ENCODE assay signal across 13 cellular contexts in the genomic region with DNA sequence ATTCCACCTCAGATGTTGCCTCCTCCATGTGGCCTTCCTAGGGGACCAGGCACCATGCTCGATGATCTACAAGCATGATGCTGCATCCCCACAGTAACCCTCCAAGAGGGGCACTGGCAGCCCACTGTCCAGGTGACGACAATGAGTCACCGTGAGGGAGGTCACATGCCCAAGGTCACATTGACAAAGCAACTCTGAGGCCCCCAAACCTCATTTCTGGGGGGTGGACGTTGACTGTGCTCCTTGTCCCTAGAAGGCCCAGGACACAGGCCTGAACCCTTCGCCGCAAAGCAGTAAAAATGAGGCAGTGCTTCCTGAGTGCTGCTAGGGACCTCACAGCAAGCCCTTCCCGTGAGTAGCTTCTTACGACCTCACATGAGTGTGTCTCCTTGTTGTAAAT.
A peak's percentile ranks its signal among the peaks of the same experiment; 100 is the strongest.
DNase-seq lines count a peak whose midpoint lies in the region; ATAC-seq, FAIRE-seq and TF ChIP-seq lines count a peak whose summit lies in the region.
"Had no signal": no experiment of that assay in that cellular context is flagged by ENCODE, and none has a peak within 500 bp of the region (broad histone marks: within the 10 kb centered on the region; RNA-seq: fewer than 3 reads in every experiment).

No MANE protein-coding gene starts in this region.

- peak; percentile 18 for FAIRE-seq in bronchial epithelial cell (lab: Jason Lieb, UNC)

- intact Hi-C loops in lower leg skin (cut with DNase I; ENCODE audit: low total_unique reads), result no loop called here

- H3F3A ChIP-seq in SK-N-SH (replicated peaks; ENCODE audit: insufficient read depth), result no peaks in the 10 kb centered on the region

- TF ChIP-seq EP300 in SK-N-SH (IDR thresholded peaks at IDR 0.05; ENCODE audit: borderline replicate concordance in 1 of 2, low read depth in 1 of 2, low read length in 1 of 2), result no peak

- peak overlapping the region; percentile 77 for H3K14ac ChIP-seq in neuronal stem cell (ENCODE audit: low read length)

- no peaks in the 10 kb centered on the region for H3K36me3 ChIP-seq in bronchial epithelial cell (ENCODE audit: control insufficient read depth, insufficient read depth, low read length)
- peaks cover 3 to 55% of the 10 kb centered on the region in 2 donors for H3K36me3 ChIP-seq in neuronal stem cell (replicated peaks in 1 of 2; ENCODE audit: control insufficient read depth in 2 of 2, insufficient read depth in 2 of 2, low read length in 2 of 2)
- no peaks in the 10 kb centered on the region for H3K36me3 ChIP-seq in skeletal muscle tissue (ENCODE audit: control insufficient read depth in 3 of 3, insufficient read depth in 3 of 3, low read length in 3 of 3)
- no peaks in the 10 kb centered on the region for H3K36me3 ChIP-seq in SK-N-SH (replicated peaks in 1 of 2; ENCODE audit: control insufficient read depth in 1 of 2, insufficient read depth in 2 of 2, low read length in 1 of 2)

- no peak for ATAC-seq in GM21447 (IDR thresholded peaks at IDR 0.05; ENCODE audit: unreplicated experiment)
- ATAC-seq: CD8-positive, alpha-beta T cell had no signal

- TF ChIP-seq CTCF in bronchial epithelial cell (IDR thresholded peaks at IDR 0.05; ENCODE audit: insufficient read depth, low read length, severe bottlenecking) (no peak), SK-N-SH (IDR thresholded peaks at IDR 0.05) (no peak), lower leg skin (IDR thresholded peaks at IDR 0.05) (no peak)

- H3K27me3 ChIP-seq in bronchial epithelial cell (ENCODE audit: control insufficient read depth, insufficient read depth, low read length) (no peaks in the 10 kb centered on the region), neuronal stem cell (ENCODE audit: control insufficient read depth in 3 of 3, insufficient read depth in 3 of 3, low read depth in 1 of 3, low read length in 3 of 3) (no peaks in the 10 kb centered on the region), skeletal muscle tissue (ENCODE audit: control insufficient read depth in 3 of 3, insufficient read depth in 3 of 3, low read length in 3 of 3) (no peaks in the 10 kb centered on the region), SK-N-SH (ENCODE audit: insufficient read depth) (no peaks in the 10 kb centered on the region)
- H3K27me3 ChIP-seq: BLaER1 treated with 17β-estradiol and CSF1 and Interleukin-3, amounts not matched to agents 10 nM and 100 nM had no signal

- no peaks in the 10 kb centered on the region for H3K79me2 ChIP-seq in SK-N-SH (ENCODE audit: insufficient read depth)

- DNase-seq in bronchial epithelial cell (ENCODE audit: low read depth) (no peak), neuronal stem cell (ENCODE audit: low spot score) (no peak), SK-N-SH (no peak), lower leg skin (ENCODE audit: low spot score in 2 of 2) (no peak)
- DNase-seq: Calu3; CD8-positive, alpha-beta T cell; DMS79 treated with DMSO at 0.1 percent for 48 hours; GF-D8; GOT3; H9 had no signal

- H4K8ac ChIP-seq in neuronal stem cell (ENCODE audit: low read depth, low read length), result no peak overlapping the region

- H2BK120ac ChIP-seq in neuronal stem cell (ENCODE audit: low read depth, low read length), result no peak overlapping the region

- H3K79me1 ChIP-seq in neuronal stem cell (ENCODE audit: low read depth, low read length), result no peaks in the 10 kb centered on the region

- H3K4me2 ChIP-seq in neuronal stem cell (ENCODE audit: insufficient read depth, low read length, poor library complexity, severe bottlenecking) (no peak overlapping the region), SK-N-SH (no peak overlapping the region)

- H4K20me1 ChIP-seq in SK-N-SH (ENCODE audit: insufficient read depth), result no peaks in the 10 kb centered on the region

- H3K4ac ChIP-seq in neuronal stem cell (ENCODE audit: low read length), result no peak overlapping the region

- CTCF ChIA-PET in SK-N-SH (lab: Yijun Ruan, JAX), result interaction anchor here (0.7 to 6.6 kb wide), 3 partner anchors 18 to 412 kb away, joined by 3 to 30 read pairs (median 5); no protein-coding TSS in a partner anchor

- H2AFZ ChIP-seq in neuronal stem cell (ENCODE audit: low read length) (no peak overlapping the region), SK-N-SH (ENCODE audit: low read depth) (no peak overlapping the region)

- H2BK5ac ChIP-seq in neuronal stem cell (ENCODE audit: low read length), result peak overlapping the region; percentile 40

- H3K4me1 ChIP-seq in neuronal stem cell (ENCODE audit: control insufficient read depth in 2 of 2, insufficient read depth in 1 of 2, low read depth in 1 of 2, low read length in 2 of 2) (no peaks in the 10 kb centered on the region), skeletal muscle tissue (ENCODE audit: control insufficient read depth in 3 of 3, insufficient read depth in 3 of 3, low read length in 3 of 3) (peaks cover 11 to 26% (median 19%) of the 10 kb centered on the region in 3 donors), SK-N-SH (ENCODE audit: control insufficient read depth in 1 of 2, insufficient read depth in 2 of 2, low read depth in 1 of 2, low read length in 1 of 2) (peaks cover 0 to 7% of the 10 kb centered on the region in 2 experiments; a peak in 1 of 4 replicates)

- peak overlapping the region; percentile 40 for H3K18ac ChIP-seq in neuronal stem cell (ENCODE audit: low read length)

- H2BK15ac ChIP-seq in neuronal stem cell (ENCODE audit: low read length), result no peak overlapping the region

- POLR2A ChIA-PET in SK-N-SH (lab: Yijun Ruan, JAX), result no interaction called here

- H3K23ac ChIP-seq in neuronal stem cell (ENCODE audit: low read depth, low read length, poor library complexity), result peak overlapping the region; percentile 77

- H2AK5ac ChIP-seq in neuronal stem cell (ENCODE audit: low read depth, low read length), result no peak overlapping the region

- H3K9ac ChIP-seq in neuronal stem cell (ENCODE audit: low read depth, low read length, poor library complexity) (peak overlapping the region; percentile 73), skeletal muscle tissue (ENCODE audit: low read depth in 1 of 3, low read length in 3 of 3) (peak overlapping the region in 2 of 3 donors; percentile 47 to 51), SK-N-SH (no peak overlapping the region)

- no peak overlapping the region for H4K91ac ChIP-seq in neuronal stem cell (ENCODE audit: low read depth, low read length, poor library complexity)

- TF ChIP-seq POLR2A in lower leg skin (IDR thresholded peaks at IDR 0.05), result no peak

- TF ChIP-seq RAD21 in SK-N-SH (IDR thresholded peaks at IDR 0.05; ENCODE audit: low read length), result no peak

- H2BK12ac ChIP-seq in neuronal stem cell (ENCODE audit: low read length), result no peak overlapping the region

- H3K4me3 ChIP-seq in bronchial epithelial cell (ENCODE audit: low read depth, low read length), result no peak overlapping the region
- no peak overlapping the region for H3K4me3 ChIP-seq in neuronal stem cell (ENCODE audit: low read length in 2 of 2)
- H3K4me3 ChIP-seq in skeletal muscle tissue (ENCODE audit: low read length in 3 of 3), result peak overlapping the region in 2 of 3 donors; percentile 28 to 52
- no peak overlapping the region for H3K4me3 ChIP-seq in SK-N-SH (ENCODE audit: low read depth in 2 of 2, low read length in 1 of 2)
- H3K4me3 ChIP-seq in lower leg skin (ENCODE audit: low read depth, poor library complexity, severe bottlenecking), result no peak overlapping the region
- H3K4me3 ChIP-seq: BLaER1 treated with 17β-estradiol and CSF1 and Interleukin-3, amounts not matched to agents 10 nM and 100 nM had no signal

- no peaks in the 10 kb centered on the region for H3K9me3 ChIP-seq in neuronal stem cell (replicated peaks in 1 of 2; ENCODE audit: control insufficient read depth in 2 of 2, insufficient read depth in 1 of 2, low read depth in 1 of 2, low read length in 2 of 2)
- no peaks in the 10 kb centered on the region for H3K9me3 ChIP-seq in skeletal muscle tissue (ENCODE audit: control insufficient read depth in 3 of 3, low read length in 3 of 3)
- no peaks in the 10 kb centered on the region for H3K9me3 ChIP-seq in SK-N-SH
- H3K9me3 ChIP-seq: BLaER1 treated with 17β-estradiol and CSF1 and Interleukin-3, amounts not matched to agents 10 nM and 100 nM had no signal

- no CpG with 5 or more reads among the region's 8 CpGs for whole genome bisulfite sequencing in neuronal stem cell (ENCODE audit: extremely low coverage in 2 of 2, insufficient read length in 2 of 2, insufficient replicate concordance in 1 of 2), 2 donors
- WGBS in SK-N-SH (ENCODE audit: low lambda C conversion rate), result 56% methylated on average over 4 of the region's 8 CpGs
- 92 to 96% methylated on average over 8 of the region's 8 CpGs for WGBS in lower leg skin, 2 donors

- no peaks in the 10 kb centered on the region for H3K9me2 ChIP-seq in SK-N-SH

- H3K27ac ChIP-seq in neuronal stem cell (replicated peaks; ENCODE audit: low read length), result no peak overlapping the region
- H3K27ac ChIP-seq in skeletal muscle tissue (ENCODE audit: low read depth, low read length), result peak overlapping the region; percentile 60
- H3K27ac ChIP-seq in SK-N-SH (ENCODE audit: low read depth in 2 of 2, low read length in 1 of 2), result no peak overlapping the region

TF ChIP-seq in SK-N-SH, 30 proteins besides CTCF, POLR2A, EP300 and RAD21:
- TF ChIP-seq MXI1 (IDR thresholded peaks at IDR 0.05; ENCODE audit: low read depth, low read length), result no peak
- TF ChIP-seq FOSL2 (IDR thresholded peaks at IDR 0.05; ENCODE audit: borderline replicate concordance, low read depth), result no peak
- TF ChIP-seq, protein P1, sequence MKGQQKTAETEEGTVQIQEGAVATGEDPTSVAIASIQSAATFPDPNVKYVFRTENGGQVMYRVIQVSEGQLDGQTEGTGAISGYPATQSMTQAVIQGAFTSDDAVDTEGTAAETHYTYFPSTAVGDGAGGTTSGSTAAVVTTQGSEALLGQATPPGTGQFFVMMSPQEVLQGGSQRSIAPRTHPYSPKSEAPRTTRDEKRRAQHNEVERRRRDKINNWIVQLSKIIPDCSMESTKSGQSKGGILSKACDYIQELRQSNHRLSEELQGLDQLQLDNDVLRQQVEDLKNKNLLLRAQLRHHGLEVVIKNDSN (IDR thresholded peaks at IDR 0.05; ENCODE audit: borderline replicate concordance, low read depth), result no peak
- no peak for TF ChIP-seq RFX5 (IDR thresholded peaks at IDR 0.05; ENCODE audit: low read length)
- no peak for TF ChIP-seq POLR2AphosphoS5 (IDR thresholded peaks at IDR 0.05; ENCODE audit: low read depth, low read length)
- TF ChIP-seq YY1 (IDR thresholded peaks at IDR 0.05; ENCODE audit: low read depth), result no peak
- TF ChIP-seq, protein P2, sequence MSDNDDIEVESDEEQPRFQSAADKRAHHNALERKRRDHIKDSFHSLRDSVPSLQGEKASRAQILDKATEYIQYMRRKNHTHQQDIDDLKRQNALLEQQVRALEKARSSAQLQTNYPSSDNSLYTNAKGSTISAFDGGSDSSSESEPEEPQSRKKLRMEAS (IDR thresholded peaks at IDR 0.05; ENCODE audit: low read depth), result no peak
- no peak for TF ChIP-seq JUND (IDR thresholded peaks at IDR 0.05)
- no peak for TF ChIP-seq GABPA (IDR thresholded peaks at IDR 0.05; ENCODE audit: low read depth)

Comparison
In these comparisons a context has a peak if more than half of its experiments do, and no peak if none do; other contexts are left out.
1. H3K4me3 ChIP-seq: peak in skeletal muscle tissue (2 of 3); none in bronchial epithelial cell (single experiment), neuronal stem cell (0 of 2), SK-N-SH (0 of 2) and lower leg skin (single experiment).